ENCODE assay signal across 20 cellular contexts in the genomic region with DNA sequence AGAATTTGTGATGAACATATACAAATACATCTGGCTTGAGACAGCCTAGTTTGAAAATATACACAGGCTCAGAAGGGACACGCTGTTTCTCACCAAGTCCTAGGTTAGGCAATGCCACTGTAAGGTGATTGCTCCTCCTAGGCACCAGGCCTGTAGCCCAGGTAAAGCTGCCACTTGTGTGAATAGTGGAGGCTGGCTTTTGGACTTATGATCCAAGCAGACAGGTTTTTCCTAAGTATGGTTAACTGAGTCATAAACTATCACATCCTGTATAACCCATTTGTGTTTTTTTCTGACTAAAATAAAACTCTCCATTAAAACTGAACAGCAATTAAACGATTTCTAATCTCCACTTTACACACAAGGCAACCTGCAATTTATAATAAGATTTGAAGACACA.
DNase-seq lines count a peak whose midpoint lies in the region; ATAC-seq and TF ChIP-seq lines count a peak whose summit lies in the region.
"Had no signal": no experiment of that assay in that cellular context is flagged by ENCODE, and none has a peak within 500 bp of the region (broad histone marks: within the 10 kb centered on the region; RNA-seq: fewer than 3 reads in every experiment).

No MANE protein-coding gene starts in this region.

- intact Hi-C loops in activated CD4-positive, alpha-beta T cell treated with anti-CD3 and anti-CD28 coated beads, Interleukin-2, amount 10 ng/mL, durations not matched to agents 24 days and 14 days (cut with micrococcal nuclease): no loop called here
- intact Hi-C loops in esophagus squamous epithelium (cut with DNase I): no loop called here
- intact Hi-C loops in activated T-helper 2 cell treated with anti-CD3 and anti-CD28 coated beads, Interferon-gamma antibody, Interleukin-2, Interleukin-4, amounts not matched to agents 10 μg/mL and 5 μg/mL and 100 μg/mL, durations not matched to agents 14 hours and 24 hours and 36 hours (cut with micrococcal nuclease): no loop called here

- ATAC-seq in GM18517 (IDR thresholded peaks at IDR 0.05; ENCODE audit: unreplicated experiment): no peak
- ATAC-seq: activated T-helper 17 cell treated with anti-CD3 and anti-CD28 coated beads, Interleukin-2, amount 50 U/mL, for 72 hours; left lung had no signal

- H3K4me1 ChIP-seq in SJCRH30 (peaks cover 8% of the 10 kb centered on the region), esophagus squamous epithelium (peaks cover under 1 to 34% (median 4%) of the 10 kb centered on the region in 3 donors)
- H3K4me1 ChIP-seq: adrenal gland, left lung had no signal

- 32 to 52% methylated on average over 2 of the region's 2 CpGs for WGBS in esophagus squamous epithelium, 2 donors

- no peak for TF ChIP-seq POLR2A in esophagus squamous epithelium (IDR thresholded peaks at IDR 0.05)

- H3K4me1 Mint-ChIP-seq in activated CD4-positive, alpha-beta T cell treated with anti-CD3 and anti-CD28 coated beads, Interleukin-2, amount 10 ng/mL, durations not matched to agents 24 days and 14 days: peaks cover 6% of the 10 kb centered on the region
- peaks cover 11% of the 10 kb centered on the region for H3K4me1 Mint-ChIP-seq in activated T-helper 2 cell treated with anti-CD3 and anti-CD28 coated beads, Interferon-gamma antibody, Interleukin-2, Interleukin-4, amounts not matched to agents 10 μg/mL and 5 μg/mL and 100 μg/mL, durations not matched to agents 14 hours and 24 hours and 36 hours (ENCODE audit: low read depth)
- H3K4me1 Mint-ChIP-seq: activated T-helper 17 cell treated with anti-CD3 and anti-CD28 coated beads, Interleukin-2, amount 50 U/mL, for 72 hours; CD8-positive, alpha-beta memory T cell had no signal

- H3K36me3 ChIP-seq in SJCRH30 (no peaks in the 10 kb centered on the region), esophagus squamous epithelium (no peaks in the 10 kb centered on the region)
- H3K36me3 ChIP-seq: adrenal gland, left lung had no signal

- peaks cover 17% of the 10 kb centered on the region for H3K27me3 Mint-ChIP-seq in activated CD4-positive, alpha-beta T cell treated with anti-CD3 and anti-CD28 coated beads, Interleukin-2, amount 10 ng/mL, durations not matched to agents 24 days and 14 days
- peaks cover 16% of the 10 kb centered on the region for H3K27me3 Mint-ChIP-seq in activated T-helper 2 cell treated with anti-CD3 and anti-CD28 coated beads, Interferon-gamma antibody, Interleukin-2, Interleukin-4, amounts not matched to agents 10 μg/mL and 5 μg/mL and 100 μg/mL, durations not matched to agents 14 hours and 24 hours and 36 hours (ENCODE audit: low read depth)

- H3K36me3 Mint-ChIP-seq in activated CD4-positive, alpha-beta T cell treated with anti-CD3 and anti-CD28 coated beads, Interleukin-2, amount 10 ng/mL, durations not matched to agents 24 days and 14 days (ENCODE audit: low read depth): no peaks in the 10 kb centered on the region
- peaks cover 3% of the 10 kb centered on the region for H3K36me3 Mint-ChIP-seq in activated T-helper 2 cell treated with anti-CD3 and anti-CD28 coated beads, Interferon-gamma antibody, Interleukin-2, Interleukin-4, amounts not matched to agents 10 μg/mL and 5 μg/mL and 100 μg/mL, durations not matched to agents 14 hours and 24 hours and 36 hours (ENCODE audit: low read depth)

- H3K4me3 Mint-ChIP-seq in activated CD4-positive, alpha-beta T cell treated with anti-CD3 and anti-CD28 coated beads, Interleukin-2, amount 10 ng/mL, durations not matched to agents 24 days and 14 days: no peak overlapping the region
- no peak overlapping the region for H3K4me3 Mint-ChIP-seq in activated T-helper 2 cell treated with anti-CD3 and anti-CD28 coated beads, Interferon-gamma antibody, Interleukin-2, Interleukin-4, amounts not matched to agents 10 μg/mL and 5 μg/mL and 100 μg/mL, durations not matched to agents 14 hours and 24 hours and 36 hours (ENCODE audit: low read depth)
- H3K4me3 Mint-ChIP-seq: activated T-helper 17 cell treated with anti-CD3 and anti-CD28 coated beads, Interleukin-2, amount 50 U/mL, for 72 hours; CD8-positive, alpha-beta memory T cell had no signal

- peak; percentile 37 for DNase-seq in activated CD4-positive, alpha-beta T cell treated with anti-CD3 and anti-CD28 coated beads, Interleukin-2, amount 10 ng/mL, durations not matched to agents 24 days and 14 days
- no peak for DNase-seq in activated CD4-positive, alpha-beta T cell treated with anti-CD3 and anti-CD28 coated beads, Interleukin-2, amount 50 U/mL, for 4 hours
- DNase-seq in SJCRH30 (no peak), esophagus squamous epithelium (lab: John Stamatoyannopoulos, UW) (no peak), renal cortical epithelial cell (ENCODE audit: low read depth) (peak; percentile 19), hippocampal formation (lab: John Stamatoyannopoulos, UW) (no peak)
- no peak for DNase-seq in activated T-helper 2 cell treated with anti-CD3 and anti-CD28 coated beads, Interferon-gamma antibody, Interleukin-2, Interleukin-4, amounts not matched to agents 10 μg/mL and 5 μg/mL and 100 μg/mL, durations not matched to agents 14 hours and 24 hours and 36 hours (ENCODE audit: low spot score)
- DNase-seq: adrenal gland; CD8-positive, alpha-beta memory T cell; central memory CD4-positive, alpha-beta T cell; effector CD8-positive, alpha-beta T cell; left lung; NCI-H1436; SIG-M5; stimulated activated CD4-positive, alpha-beta T cell treated with anti-CD3 and anti-CD28 coated beads, Interleukin-4, amount 100 ng/mL, for 1 hour; T-helper 2 cell had no signal

- H3K9me3 ChIP-seq in SJCRH30 (replicated peaks) (peaks cover 8% of the 10 kb centered on the region), esophagus squamous epithelium (peaks cover 0 to 8% (median 0%) of the 10 kb centered on the region in 3 donors)
- H3K9me3 ChIP-seq: adrenal gland had no signal

- no peak overlapping the region for H3K27ac Mint-ChIP-seq in activated CD4-positive, alpha-beta T cell treated with anti-CD3 and anti-CD28 coated beads, Interleukin-2, amount 10 ng/mL, durations not matched to agents 24 days and 14 days
- no peak overlapping the region for H3K27ac Mint-ChIP-seq in activated T-helper 2 cell treated with anti-CD3 and anti-CD28 coated beads, Interferon-gamma antibody, Interleukin-2, Interleukin-4, amounts not matched to agents 10 μg/mL and 5 μg/mL and 100 μg/mL, durations not matched to agents 14 hours and 24 hours and 36 hours
- H3K27ac Mint-ChIP-seq: activated T-helper 17 cell treated with anti-CD3 and anti-CD28 coated beads, Interleukin-2, amount 50 U/mL, for 72 hours; CD8-positive, alpha-beta memory T cell had no signal

- H3K9me3 Mint-ChIP-seq in activated CD4-positive, alpha-beta T cell treated with anti-CD3 and anti-CD28 coated beads, Interleukin-2, amount 10 ng/mL, durations not matched to agents 24 days and 14 days: peaks cover 6% of the 10 kb centered on the region
- peaks cover 14% of the 10 kb centered on the region for H3K9me3 Mint-ChIP-seq in activated T-helper 2 cell treated with anti-CD3 and anti-CD28 coated beads, Interferon-gamma antibody, Interleukin-2, Interleukin-4, amounts not matched to agents 10 μg/mL and 5 μg/mL and 100 μg/mL, durations not matched to agents 14 hours and 24 hours and 36 hours

- H3K27me3 ChIP-seq in SJCRH30 (no peaks in the 10 kb centered on the region), esophagus squamous epithelium (peaks cover 0 to 4% (median 0%) of the 10 kb centered on the region in 4 donors)
- H3K27me3 ChIP-seq: adrenal gland, left lung had no signal

- no peak for TF ChIP-seq CTCF in esophagus squamous epithelium (IDR thresholded peaks at IDR 0.05)

- H3K4me3 ChIP-seq in SJCRH30: no peak overlapping the region
- H3K4me3 ChIP-seq in esophagus squamous epithelium: no peak overlapping the region
- H3K4me3 ChIP-seq: adrenal gland, left lung had no signal

- H3K27ac ChIP-seq in SJCRH30 (peak overlapping the region; percentile 14; the same call in 1 of the 2 replicates), esophagus squamous epithelium (peak overlapping the region in 3 of 4 donors; percentile 40 to 73 (median 46))
- H3K27ac ChIP-seq: adrenal gland, HL-60, KMS-11, left lung had no signal

Comparison
In these comparisons a context has a peak if more than half of its experiments do, and no peak if none do; other contexts are left out.
1. DNase-seq: peak in activated CD4-positive, alpha-beta T cell treated with anti-CD3 and anti-CD28 coated beads, Interleukin-2, amount 10 ng/mL, durations not matched to agents 24 days and 14 days (single experiment) and renal cortical epithelial cell (single experiment); none in activated CD4-positive, alpha-beta T cell treated with anti-CD3 and anti-CD28 coated beads, Interleukin-2, amount 50 U/mL, for 4 hours (0 of 2), SJCRH30 (0 of 2), esophagus squamous epithelium (single experiment), activated T-helper 2 cell treated with anti-CD3 and anti-CD28 coated beads, Interferon-gamma antibody, Interleukin-2, Interleukin-4, amounts not matched to agents 10 μg/mL and 5 μg/mL and 100 μg/mL, durations not matched to agents 14 hours and 24 hours and 36 hours (single experiment) and hippocampal formation (0 of 2).